ENCODE assay signal across 1 cellular context in genomic region chr1:40388456-40389233, GRCh38.
TF ChIP-seq lines count a peak whose summit lies in the region.

No MANE protein-coding gene starts in this region.

TF ChIP-seq in K562, 482 proteins besides CTCF, POLR2A, EP300 and RAD21:
- TF ChIP-seq POLR2G (IDR thresholded peaks at IDR 0.05; ENCODE audit: low read depth, low read length): 0 out of 2 replicates have a peak, but pooled peaks have one; percentile 31
